Comparison of ENCODE assay signal across 8 cellular contexts in genomic region chr15:64430000-64430735, GRCh38. TPM values are rescaled to one million over a fixed set of nuclear protein-coding genes. Genes with fewer than 3 reads are reported as not detected.
DNase-seq lines count a peak whose midpoint lies in the region; ATAC-seq and TF ChIP-seq lines count a peak whose summit lies in the region.

No MANE protein-coding gene starts in this region.

- DNase-seq in AG04450 (ENCODE audit: low read depth, low spot score) (peak; percentile 91), NCI-H82 treated with DMSO at 0.1 percent for 48 hours (lab: John Stamatoyannopoulos, UW; ENCODE audit: unreplicated experiment) (peak; percentile 21), right atrium auricular region (ENCODE audit: low spot score) (no peak), NCI-H2029 (lab: John Stamatoyannopoulos, UW) (no peak)
- DNase-seq in activated naive CD4-positive, alpha-beta T cell treated with anti-CD3 and anti-CD28 coated beads for 36 hours = peak; percentile 50
- DNase-seq in stimulated activated CD8-positive, alpha-beta memory T cell treated with anti-CD3 and anti-CD28 coated beads, Interleukin-4, amount 100 ng/mL, for 48 hours = peak; percentile 33

- intact Hi-C loops in activated naive CD4-positive, alpha-beta T cell treated with anti-CD3 and anti-CD28 coated beads for 36 hours (cut with micrococcal nuclease) = loop anchor here (1.0 to 2.0 kb wide), 4 partner anchors 14 to 221 kb away; partner anchors contain the start of gene ZNF609

- H3K4me3 Mint-ChIP-seq in activated naive CD4-positive, alpha-beta T cell treated with anti-CD3 and anti-CD28 coated beads for 36 hours = no peak overlapping the region

- H3K9me3 ChIP-seq in AG04450 (ENCODE audit: control insufficient read depth, insufficient read depth, low read length) (no peaks in the 10 kb centered on the region), right atrium auricular region (no peaks in the 10 kb centered on the region)

- POLR2A ChIA-PET in AG04450 (lab: Yijun Ruan, JAX) = interaction anchor here (0.7 to 1.4 kb wide), 4 partner anchors 43 to 253 kb away, joined by 3 to 4 read pairs (median 4); partner anchors contain the start of gene TRIP4

- no peaks in the 10 kb centered on the region for H3K27me3 ChIP-seq in AG04450 (ENCODE audit: control insufficient read depth, insufficient read depth, low read length)
- H3K27me3 ChIP-seq in right atrium auricular region = no peaks in the 10 kb centered on the region

- peaks cover 0 to 12% of the 10 kb centered on the region in 2 donors for H3K4me1 ChIP-seq in right atrium auricular region

- peaks cover 18% of the 10 kb centered on the region for H3K36me3 ChIP-seq in right atrium auricular region

- H3K27me3 Mint-ChIP-seq in activated naive CD4-positive, alpha-beta T cell treated with anti-CD3 and anti-CD28 coated beads for 36 hours (ENCODE audit: low read depth) = no peaks in the 10 kb centered on the region

- H3K27ac Mint-ChIP-seq in activated naive CD4-positive, alpha-beta T cell treated with anti-CD3 and anti-CD28 coated beads for 36 hours = peak overlapping the region; percentile 76

- H3K4me3 ChIP-seq in AG04450 (ENCODE audit: low read depth, low read length) (no peak overlapping the region), right atrium auricular region (no peak overlapping the region)

- peak overlapping the region; percentile 57 for H3K27ac ChIP-seq in AG04450 (ENCODE audit: low read depth, low read length)
- H3K27ac ChIP-seq in right atrium auricular region = peak overlapping the region; percentile 0 to 30

- TF ChIP-seq CTCF in AG04450 (IDR thresholded peaks at IDR 0.05; ENCODE audit: low read depth, low read length) = no peak
- TF ChIP-seq CTCF in right atrium auricular region (IDR thresholded peaks at IDR 0.05) = no peak

- ATAC-seq in GM21825 (IDR thresholded peaks at IDR 0.05; ENCODE audit: unreplicated experiment) (peak; percentile 50), GM21526 (IDR thresholded peaks at IDR 0.05; ENCODE audit: low FRiP score, unreplicated experiment) (no peak)

- CTCF ChIA-PET in AG04450 (lab: Charles Lee) = interaction anchor here (0.6 to 1.3 kb wide), 4 partner anchors 165 to 415 kb away, joined by 3 to 5 read pairs (median 4); no protein-coding TSS in a partner anchor
- CTCF ChIA-PET in activated naive CD4-positive, alpha-beta T cell treated with anti-CD3 and anti-CD28 coated beads for 36 hours (lab: Charles Lee) = interaction anchor here (0.6 to 0.7 kb wide), 2 partner anchors 36 to 255 kb away, joined by 3 read pairs; no protein-coding TSS in a partner anchor

- H3K36me3 Mint-ChIP-seq in activated naive CD4-positive, alpha-beta T cell treated with anti-CD3 and anti-CD28 coated beads for 36 hours (ENCODE audit: low read depth) = peaks cover 3% of the 10 kb centered on the region

- peaks cover 45% of the 10 kb centered on the region for H3K4me1 Mint-ChIP-seq in activated naive CD4-positive, alpha-beta T cell treated with anti-CD3 and anti-CD28 coated beads for 36 hours (ENCODE audit: low read depth)

- H3K9me3 Mint-ChIP-seq in activated naive CD4-positive, alpha-beta T cell treated with anti-CD3 and anti-CD28 coated beads for 36 hours = no peaks in the 10 kb centered on the region

RNA-seq across cellular contexts. Expression of gene ZNF609, which starts 30.2 kb away (rescaled TPM):
- 28.9 and 31.1 TPM in 2 replicates for polyA plus RNA-seq in AG04450 (2011; rRNA removed)
- 52.4 and 78.9 TPM in 2 replicates for polyA minus RNA-seq in AG04450 (2011; rRNA and poly(A)+ RNA removed)
- total RNA-seq in activated naive CD4-positive, alpha-beta T cell treated with anti-CD3 and anti-CD28 coated beads for 36 hours = 10 to 100 TPM; 39.5 to 40.4 TPM
- 10 to 100 TPM; 13.4 to 23.7 TPM for total RNA-seq in right atrium auricular region

RNA-seq across cellular contexts. Expression of gene TRIP4, which starts 42.5 kb away (rescaled TPM):
- 26.5 and 28.0 TPM in 2 replicates for polyA plus RNA-seq in AG04450 (2011; rRNA removed)
- polyA minus RNA-seq in AG04450 (2011; rRNA and poly(A)+ RNA removed) = 19.1 and 21.2 TPM in 2 replicates
- 10 to 100 TPM; 13.7 to 14.5 TPM for total RNA-seq in activated naive CD4-positive, alpha-beta T cell treated with anti-CD3 and anti-CD28 coated beads for 36 hours
- total RNA-seq in right atrium auricular region = 1 to 10 TPM; 7.8 to 8.7 TPM

RNA-seq across cellular contexts. Expression of gene PCLAF, which starts 48.9 kb away (rescaled TPM):
- 93.8 and 104 TPM in 2 replicates for polyA plus RNA-seq in AG04450 (2011; rRNA removed)
- 14.2 and 20.1 TPM in 2 replicates for polyA minus RNA-seq in AG04450 (2011; rRNA and poly(A)+ RNA removed)
- total RNA-seq in activated naive CD4-positive, alpha-beta T cell treated with anti-CD3 and anti-CD28 coated beads for 36 hours = 100 to 1,000 TPM; 117 to 118 TPM
- not detected for total RNA-seq in right atrium auricular region

Comparison
In these comparisons a context has a peak if more than half of its experiments do, and no peak if none do; other contexts are left out.
1. DNase-seq: peak in AG04450 (single experiment), NCI-H82 treated with DMSO at 0.1 percent for 48 hours (single experiment), activated naive CD4-positive, alpha-beta T cell treated with anti-CD3 and anti-CD28 coated beads for 36 hours (single experiment) and stimulated activated CD8-positive, alpha-beta memory T cell treated with anti-CD3 and anti-CD28 coated beads, Interleukin-4, amount 100 ng/mL, for 48 hours (single experiment); none in right atrium auricular region (single experiment) and NCI-H2029 (single experiment).
2. RNA of gene PCLAF, which starts 48.9 kb away (total RNA-seq): 117 to 118 TPM in activated naive CD4-positive, alpha-beta T cell treated with anti-CD3 and anti-CD28 coated beads for 36 hours; not detected in right atrium auricular region; every median in the first group is over 100 times any median in the second.